ENCODE assay signal across 28 cellular contexts in the genomic region with DNA sequence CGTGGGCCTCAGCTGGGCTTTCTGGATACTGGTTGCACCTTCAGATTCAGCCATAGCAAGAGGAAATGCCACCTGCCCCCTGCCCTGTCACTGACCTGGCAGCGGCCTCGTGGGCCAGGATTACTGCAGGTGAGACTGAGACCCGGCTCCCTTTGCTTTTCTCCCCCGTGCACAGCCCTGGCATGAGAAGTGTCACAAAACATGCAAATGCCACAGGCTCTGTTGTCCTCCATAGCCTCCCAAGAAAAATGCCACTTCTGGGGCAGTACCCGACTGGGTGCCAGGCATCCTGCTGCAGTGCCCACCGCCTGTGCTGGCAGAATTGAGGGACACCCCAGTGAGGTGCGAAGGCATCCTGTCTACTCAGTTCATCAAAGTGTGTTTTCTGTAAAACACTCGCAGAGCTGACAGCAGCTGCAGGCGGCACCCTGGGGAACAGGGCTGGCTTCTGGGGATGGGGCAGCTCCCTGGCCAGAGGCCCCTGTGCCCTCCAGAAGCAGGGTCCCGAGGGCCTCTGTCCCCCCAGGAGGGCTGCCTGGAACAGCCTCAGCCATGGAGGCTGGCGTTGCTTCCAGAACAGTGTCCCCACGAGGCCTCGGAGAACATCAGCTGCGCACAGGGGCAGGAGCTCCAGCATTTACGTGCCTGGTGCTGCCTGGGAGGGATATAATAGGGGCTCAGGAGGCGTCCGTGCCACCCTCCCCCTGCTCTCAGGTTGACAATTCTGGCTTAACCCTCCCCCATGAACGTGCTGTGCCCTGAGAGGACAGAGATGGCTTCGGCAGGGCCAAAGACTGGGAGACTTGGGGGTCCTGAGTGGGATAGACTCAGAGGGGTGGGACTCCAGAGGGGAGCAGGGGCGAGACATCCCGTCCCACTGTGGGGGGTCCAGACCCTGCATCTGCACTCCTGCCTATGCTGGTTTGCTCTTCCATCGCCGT.
A peak's percentile ranks its signal among the peaks of the same experiment; 100 is the strongest.
DNase-seq lines count a peak whose midpoint lies in the region; FAIRE-seq and TF ChIP-seq lines count a peak whose summit lies in the region.
"Had no signal": no experiment of that assay in that cellular context is flagged by ENCODE, and none has a peak within 500 bp of the region (broad histone marks: within the 10 kb centered on the region; RNA-seq: fewer than 3 reads in every experiment).

No MANE protein-coding gene starts in this region.

- no peak for TF ChIP-seq EP300 in transverse colon (IDR thresholded peaks at IDR 0.05; ENCODE audit: low read depth)

- H3K4me1 Mint-ChIP-seq in activated naive CD4-positive, alpha-beta T cell treated with anti-CD3 and anti-CD28 coated beads, Interleukin-2, amount 10 ng/mL, durations not matched to agents 7 days and 5 days, result no peaks in the 10 kb centered on the region
- H3K4me1 Mint-ChIP-seq in neural progenitor cell, result peaks cover 20% of the 10 kb centered on the region
- H3K4me1 Mint-ChIP-seq in MCF 10A (ENCODE audit: insufficient read depth, unreplicated experiment), result no peaks in the 10 kb centered on the region
- H3K4me1 Mint-ChIP-seq: CD4-positive, alpha-beta memory T cell; memory B cell had no signal

- H3K27ac ChIP-seq in neural progenitor cell (no peak overlapping the region), transverse colon (no peak overlapping the region)
- H3K27ac ChIP-seq: A549, epithelial cell of prostate, skin epidermis, tibial nerve had no signal

- CTCF ChIA-PET in activated naive CD4-positive, alpha-beta T cell treated with anti-CD3 and anti-CD28 coated beads, Interleukin-2, amount 10 ng/mL, durations not matched to agents 7 days and 5 days (lab: Charles Lee), result no interaction called here
- CTCF ChIA-PET in MCF 10A (lab: Yijun Ruan, JAX), result interaction anchor here (0.5 kb wide), 1 partner anchor 100 kb away, joined by 3 read pairs; no protein-coding TSS in a partner anchor

- H3K27me3 ChIP-seq in neural progenitor cell, result peaks cover 3% of the 10 kb centered on the region
- peaks cover 45% of the 10 kb centered on the region for H3K27me3 ChIP-seq in transverse colon

- no peaks in the 10 kb centered on the region for H3F3A ChIP-seq in neural progenitor cell (ENCODE audit: low read depth)

- peak overlapping the region; percentile 61 for H3K4me2 ChIP-seq in neural progenitor cell
- H3K4me2 ChIP-seq: A549, GM23338 had no signal

- H3K79me2 ChIP-seq in neural progenitor cell (ENCODE audit: low read depth), result no peaks in the 10 kb centered on the region

- no peaks in the 10 kb centered on the region for H3K36me3 Mint-ChIP-seq in activated naive CD4-positive, alpha-beta T cell treated with anti-CD3 and anti-CD28 coated beads, Interleukin-2, amount 10 ng/mL, durations not matched to agents 7 days and 5 days
- H3K36me3 Mint-ChIP-seq in neural progenitor cell, result no peaks in the 10 kb centered on the region
- no peaks in the 10 kb centered on the region for H3K36me3 Mint-ChIP-seq in MCF 10A (ENCODE audit: insufficient read depth, unreplicated experiment)
- H3K36me3 Mint-ChIP-seq: brain; CD4-positive, alpha-beta memory T cell; memory B cell had no signal

- DNase-seq in activated naive CD4-positive, alpha-beta T cell treated with anti-CD3 and anti-CD28 coated beads, Interleukin-2, amount 10 ng/mL, durations not matched to agents 7 days and 5 days, result peak; percentile 16
- no peak for DNase-seq in activated naive CD4-positive, alpha-beta T cell treated with Interleukin-2 at 50 U/mL for 16 hours
- peak; percentile 42 for DNase-seq in ecto neural progenitor cell (ENCODE audit: low spot score)
- DNase-seq in neural progenitor cell (ENCODE audit: low spot score), result no peak
- peak; percentile 2 for DNase-seq in transverse colon
- no peak for DNase-seq in MCF 10A (ENCODE audit: unreplicated experiment)
- no peak for DNase-seq in foreskin fibroblast
- DNase-seq in GM12891 (ENCODE audit: insufficient read length, low spot score), result no peak
- DNase-seq: activated CD4-positive, alpha-beta T cell treated with anti-CD3 and anti-CD28 coated beads for 4 hours; activated T-cell treated with anti-CD3 and anti-CD28 coated beads, Interleukin-2, amount 50 U/mL, for 1 hour; AML-193; CD4-positive, alpha-beta memory T cell; DMS 273 treated with DMSO at 0.1 percent for 48 hours; EL; kidney glomerular epithelial cell; NCI-H2029; NCI-H526 treated with DMSO at 0.1 percent for 48 hours; stimulated activated CD4-positive, alpha-beta T cell treated with anti-CD3 and anti-CD28 coated beads, Interleukin-1b, Interleukin-23, amount 100 ng/mL, for 48 hours; stimulated activated CD8-positive, alpha-beta memory T cell treated with anti-CD3 and anti-CD28 coated beads, Interleukin-4, amount 100 ng/mL, for 48 hours had no signal

- POLR2A ChIA-PET in MCF 10A (lab: Yijun Ruan, JAX), result no interaction called here

- peaks cover 18% of the 10 kb centered on the region for H3K4me1 ChIP-seq in neural progenitor cell
- no peaks in the 10 kb centered on the region for H3K4me1 ChIP-seq in transverse colon
- H3K4me1 ChIP-seq: A549, tibial nerve had no signal

- H3K36me3 ChIP-seq in neural progenitor cell, result no peaks in the 10 kb centered on the region
- H3K36me3 ChIP-seq in transverse colon, result no peaks in the 10 kb centered on the region
- H3K36me3 ChIP-seq: tibial nerve had no signal

- no peak overlapping the region for H3K4me3 ChIP-seq in neural progenitor cell
- H3K4me3 ChIP-seq in transverse colon, result no peak overlapping the region
- no peak overlapping the region for H3K4me3 ChIP-seq in foreskin fibroblast (ENCODE audit: low read depth in 1 of 2, low read length in 2 of 2)
- H3K4me3 ChIP-seq: A549, GM23338, K562, skin epidermis, tibial nerve had no signal

- H4K20me1 ChIP-seq in neural progenitor cell (ENCODE audit: low read depth), result no peaks in the 10 kb centered on the region

- intact Hi-C loops in transverse colon (cut with DNase I; ENCODE audit: low total_unique reads) (no loop called here), MCF 10A (cut with micrococcal nuclease) (no loop called here)

- H3K9me3 ChIP-seq in neural progenitor cell (ENCODE audit: low read depth) (no peaks in the 10 kb centered on the region), transverse colon (no peaks in the 10 kb centered on the region)
- H3K9me3 ChIP-seq: A549 had no signal

- no peak overlapping the region for H2AFZ ChIP-seq in neural progenitor cell (replicated peaks)
- H2AFZ ChIP-seq: GM23338 had no signal

- TF ChIP-seq CTCF in neural progenitor cell (IDR thresholded peaks at IDR 0.05), result no peak
- TF ChIP-seq CTCF in transverse colon (IDR thresholded peaks at IDR 0.05), result no peak
- no peak for TF ChIP-seq CTCF in MCF 10A (IDR thresholded peaks at IDR 0.05; ENCODE audit: unreplicated experiment)
- no peak for TF ChIP-seq CTCF in foreskin fibroblast (IDR thresholded peaks at IDR 0.05; ENCODE audit: low read depth, low read length)

- in situ Hi-C loops in transverse colon (cut with MboI; ENCODE audit: low pct_ligation_motif_present in 1 of 4, low pct_unique_long_range_greater_than_20kb in 1 of 4, low sequenced_read_pairs in 3 of 4), result no loop called here

- H3K4me3 Mint-ChIP-seq in activated naive CD4-positive, alpha-beta T cell treated with anti-CD3 and anti-CD28 coated beads, Interleukin-2, amount 10 ng/mL, durations not matched to agents 7 days and 5 days, result no peak overlapping the region
- H3K4me3 Mint-ChIP-seq in neural progenitor cell (no peak overlapping the region), MCF 10A (ENCODE audit: unreplicated experiment) (no peak overlapping the region)
- H3K4me3 Mint-ChIP-seq: brain; CD4-positive, alpha-beta memory T cell; GM23338; memory B cell; T-helper 1 cell treated with Interleukin-12 subunit alpha and Interleukin-12 subunit beta and Interleukin-4 antibody, amounts not matched to agents 30 μg/mL and 1 μg/mL, for 36 hours had no signal

- peaks cover 11% of the 10 kb centered on the region for H3K27me3 Mint-ChIP-seq in activated naive CD4-positive, alpha-beta T cell treated with anti-CD3 and anti-CD28 coated beads, Interleukin-2, amount 10 ng/mL, durations not matched to agents 7 days and 5 days
- H3K27me3 Mint-ChIP-seq in neural progenitor cell (ENCODE audit: insufficient read depth, low read depth) (peaks cover 12% of the 10 kb centered on the region), MCF 10A (ENCODE audit: insufficient read depth, unreplicated experiment) (peaks cover 55% of the 10 kb centered on the region)

- H3K9me3 Mint-ChIP-seq in activated naive CD4-positive, alpha-beta T cell treated with anti-CD3 and anti-CD28 coated beads, Interleukin-2, amount 10 ng/mL, durations not matched to agents 7 days and 5 days, result no peaks in the 10 kb centered on the region
- H3K9me3 Mint-ChIP-seq in neural progenitor cell (no peaks in the 10 kb centered on the region), MCF 10A (ENCODE audit: unreplicated experiment) (no peaks in the 10 kb centered on the region)
- H3K9me3 Mint-ChIP-seq: CD4-positive, alpha-beta memory T cell; GM23338; memory B cell; T-helper 1 cell treated with Interleukin-12 subunit alpha and Interleukin-12 subunit beta and Interleukin-4 antibody, amounts not matched to agents 30 μg/mL and 1 μg/mL, for 36 hours had no signal

- H3K9ac ChIP-seq in neural progenitor cell, result no peak overlapping the region

- BruUV-seq in MCF 10A (replicated peaks; lab: Mats Ljungman, UMichigan), result no TSS peak

- TF ChIP-seq POLR2A in transverse colon (IDR thresholded peaks at IDR 0.05) (no peak), GM12891 (IDR thresholded peaks at IDR 0.05; ENCODE audit: low read depth, low read length) (no peak)

- FAIRE-seq in GM12891 (lab: Jason Lieb, UNC), result no peak
- FAIRE-seq: A549, K562 had no signal

- H3K27ac Mint-ChIP-seq in activated naive CD4-positive, alpha-beta T cell treated with anti-CD3 and anti-CD28 coated beads, Interleukin-2, amount 10 ng/mL, durations not matched to agents 7 days and 5 days, result no peak overlapping the region
- H3K27ac Mint-ChIP-seq in neural progenitor cell, result peak overlapping the region; percentile 33
- no peak overlapping the region for H3K27ac Mint-ChIP-seq in MCF 10A (ENCODE audit: low read depth, unreplicated experiment)
- H3K27ac Mint-ChIP-seq: brain; CD4-positive, alpha-beta memory T cell; GM23338; memory B cell; T-helper 1 cell treated with Interleukin-12 subunit alpha and Interleukin-12 subunit beta and Interleukin-4 antibody, amounts not matched to agents 30 μg/mL and 1 μg/mL, for 36 hours had no signal

- 24 to 50% methylated on average over 4 to 19 of the region's 24 CpGs for WGBS in transverse colon (ENCODE audit: low coverage in 1 of 2), 2 donors

TF ChIP-seq in GM12891, 5 proteins besides CTCF, POLR2A, EP300 and RAD21:
- TF ChIP-seq POU2F2 (IDR thresholded peaks at IDR 0.05; ENCODE audit: low read depth, low read length), result no peak
- no peak for TF ChIP-seq SPI1 (IDR thresholded peaks at IDR 0.05; ENCODE audit: low read depth, low read length)
- no peak for TF ChIP-seq TAF1 (IDR thresholded peaks at IDR 0.05; ENCODE audit: low read depth, low read length)
- TF ChIP-seq PAX5 (IDR thresholded peaks at IDR 0.05; ENCODE audit: insufficient read depth, low read length, severe bottlenecking), result no peak
- TF ChIP-seq POLR2AphosphoS5 (IDR thresholded peaks at IDR 0.05; ENCODE audit: low read depth, low read length), result no peak

Comparison
In these comparisons a context has a peak if more than half of its experiments do, and no peak if none do; other contexts are left out.
1. DNase-seq: peak in activated naive CD4-positive, alpha-beta T cell treated with anti-CD3 and anti-CD28 coated beads, Interleukin-2, amount 10 ng/mL, durations not matched to agents 7 days and 5 days (single experiment), ecto neural progenitor cell (single experiment) and transverse colon (single experiment); none in activated naive CD4-positive, alpha-beta T cell treated with Interleukin-2 at 50 U/mL for 16 hours (single experiment), neural progenitor cell (single experiment), MCF 10A (single experiment), foreskin fibroblast (0 of 2) and GM12891 (single experiment).